In genomic region chr1:110272045-110272444, GRCh38 we compare ENCODE assay signal across 18 cellular contexts.
A peak's percentile ranks its signal among the peaks of the same experiment; 100 is the strongest.
DNase-seq lines count a peak whose midpoint lies in the region; ATAC-seq and TF ChIP-seq lines count a peak whose summit lies in the region.
"Had no signal": no experiment of that assay in that cellular context is flagged by ENCODE, and none has a peak within 500 bp of the region (broad histone marks: within the 10 kb centered on the region; RNA-seq: fewer than 3 reads in every experiment).

No MANE protein-coding gene starts in this region.

- DNase-seq in Caco-2, result peak; percentile 61 to 69
- no peak for DNase-seq in WTC11 (ENCODE audit: low spot score)
- DNase-seq in iPS-NIHi11 (ENCODE audit: low spot score), result peak; percentile 35
- DNase-seq in neural progenitor cell (ENCODE audit: low spot score), result peak; percentile 13
- DNase-seq in psoas muscle, result no peak
- DNase-seq in anterior cingulate cortex (lab: John Stamatoyannopoulos, UW), result no peak
- no peak for DNase-seq in NCI-H748 (lab: John Stamatoyannopoulos, UW; ENCODE audit: unreplicated experiment)
- no peak for DNase-seq in Kasumi-1 (lab: John Stamatoyannopoulos, UW)
- DNase-seq: CD8-positive, alpha-beta memory T cell; DMS79 treated with DMSO at 0.1 percent for 48 hours; HFFc6; NCI-H1105 treated with DMSO at 0.1 percent for 48 hours; NCI-H1694; NCI-H748 treated with DMSO at 0.1 percent for 48 hours; NK-92 treated with Interleukin-12 subunit alpha and Interleukin-12 subunit beta, amount 100 ng/mL, for 24 hours; Peyer's patch had no signal

- intact Hi-C loops in Caco-2 (cut with micrococcal nuclease; ENCODE audit: unreplicated experiment), result no loop called here
- intact Hi-C loops in psoas muscle (cut with DNase I), result no loop called here

- POLR2A ChIA-PET in Caco-2 (lab: Charles Lee), result interaction anchor here (1.9 kb wide), 1 partner anchor 67 kb away, joined by 5 read pairs; the partner anchor contains the start of gene RBM15
- POLR2A ChIA-PET in WTC11 (lab: Charles Lee), result interaction anchor here (1.2 kb wide), 1 partner anchor 67 kb away, joined by 3 read pairs; no protein-coding TSS in a partner anchor

- no TSS peak for BruUV-seq in Caco-2 (replicated peaks; lab: Mats Ljungman, UMichigan)

- H3K36me3 ChIP-seq in Caco-2 (ENCODE audit: control insufficient read depth, insufficient read depth, low read length) (no peaks in the 10 kb centered on the region), neural progenitor cell (no peaks in the 10 kb centered on the region), psoas muscle (ENCODE audit: insufficient read depth in 1 of 2, low read depth in 1 of 2) (no peaks in the 10 kb centered on the region)
- H3K36me3 ChIP-seq: BLaER1 treated with 17β-estradiol and CSF1 and Interleukin-3, amounts not matched to agents 10 nM and 100 nM; Peyer's patch had no signal

- H3K27me3 Mint-ChIP-seq in Caco-2 (ENCODE audit: insufficient read depth, unreplicated experiment), result no peaks in the 10 kb centered on the region
- peaks cover 10% of the 10 kb centered on the region for H3K27me3 Mint-ChIP-seq in WTC11 (ENCODE audit: low read depth)
- H3K27me3 Mint-ChIP-seq in neural progenitor cell (ENCODE audit: insufficient read depth, low read depth), result no peaks in the 10 kb centered on the region

- no peaks in the 10 kb centered on the region for H3K36me3 Mint-ChIP-seq in Caco-2 (ENCODE audit: insufficient read depth, unreplicated experiment)
- H3K36me3 Mint-ChIP-seq in WTC11, result no peaks in the 10 kb centered on the region
- H3K36me3 Mint-ChIP-seq in neural progenitor cell, result no peaks in the 10 kb centered on the region

- peaks cover 20% of the 10 kb centered on the region for H3K4me1 Mint-ChIP-seq in Caco-2 (ENCODE audit: low read depth, unreplicated experiment)
- peaks cover 5% of the 10 kb centered on the region; the same call in 1 of the 2 replicates for H3K4me1 Mint-ChIP-seq in WTC11
- H3K4me1 Mint-ChIP-seq in neural progenitor cell, result peaks cover 12% of the 10 kb centered on the region
- H3K4me1 Mint-ChIP-seq: CD8-positive, alpha-beta memory T cell had no signal

- H4K20me1 ChIP-seq in neural progenitor cell (ENCODE audit: low read depth), result no peaks in the 10 kb centered on the region
- H4K20me1 ChIP-seq: BLaER1 treated with 17β-estradiol and CSF1 and Interleukin-3, amounts not matched to agents 10 nM and 100 nM had no signal

- no peak for TF ChIP-seq CTCF in Caco-2 (IDR thresholded peaks at IDR 0.05; ENCODE audit: insufficient read depth in 1 of 2, low read depth in 1 of 2, low read length in 1 of 2, severe bottlenecking in 1 of 2, unreplicated experiment in 1 of 2)
- TF ChIP-seq CTCF in WTC11 (IDR thresholded peaks at IDR 0.05), result no peak
- TF ChIP-seq CTCF in neural progenitor cell (IDR thresholded peaks at IDR 0.05), result no peak
- TF ChIP-seq CTCF in psoas muscle (IDR thresholded peaks at IDR 0.05), result no peak

- H3K79me2 ChIP-seq in neural progenitor cell (ENCODE audit: low read depth), result no peaks in the 10 kb centered on the region

- H3K9ac ChIP-seq in neural progenitor cell, result no peak overlapping the region
- H3K9ac ChIP-seq: BLaER1 treated with 17β-estradiol and CSF1 and Interleukin-3, amounts not matched to agents 10 nM and 100 nM had no signal

- ATAC-seq in WTC11 (peak; percentile 57), psoas muscle (no peak)

- H3K27ac Mint-ChIP-seq in Caco-2 (ENCODE audit: unreplicated experiment), result peak overlapping the region; percentile 58
- H3K27ac Mint-ChIP-seq in WTC11, result 0 out of 2 replicates have a peak overlapping the region, but pooled peaks have one; percentile 47
- H3K27ac Mint-ChIP-seq in neural progenitor cell, result no peak overlapping the region
- H3K27ac Mint-ChIP-seq: HFFc6 had no signal

- peaks cover 8% of the 10 kb centered on the region for H3K9me3 Mint-ChIP-seq in Caco-2 (ENCODE audit: unreplicated experiment)
- H3K9me3 Mint-ChIP-seq in WTC11, result peaks cover 4% of the 10 kb centered on the region; the same call in 1 of the 2 replicates
- peaks cover 3% of the 10 kb centered on the region for H3K9me3 Mint-ChIP-seq in neural progenitor cell
- H3K9me3 Mint-ChIP-seq: CD8-positive, alpha-beta memory T cell had no signal

- H3K4me3 ChIP-seq in Caco-2 (ENCODE audit: low read depth, low read length), result no peak overlapping the region
- no peak overlapping the region for H3K4me3 ChIP-seq in neural progenitor cell
- H3K4me3 ChIP-seq in psoas muscle, result no peak overlapping the region
- H3K4me3 ChIP-seq: BLaER1 treated with 17β-estradiol and CSF1 and Interleukin-3, amounts not matched to agents 10 nM and 100 nM; Peyer's patch had no signal

- H3K4me3 Mint-ChIP-seq in Caco-2 (ENCODE audit: unreplicated experiment), result peak overlapping the region; percentile 28
- no peak overlapping the region for H3K4me3 Mint-ChIP-seq in WTC11
- H3K4me3 Mint-ChIP-seq in neural progenitor cell, result no peak overlapping the region
- H3K4me3 Mint-ChIP-seq: CD8-positive, alpha-beta memory T cell; HFFc6 had no signal

- peaks cover 11% of the 10 kb centered on the region for H3F3A ChIP-seq in neural progenitor cell (ENCODE audit: low read depth)

- H3K9me3 ChIP-seq in Caco-2 (no peaks in the 10 kb centered on the region), neural progenitor cell (ENCODE audit: low read depth) (no peaks in the 10 kb centered on the region), psoas muscle (no peaks in the 10 kb centered on the region)
- H3K9me3 ChIP-seq: Peyer's patch had no signal

- H2AFZ ChIP-seq in neural progenitor cell (replicated peaks), result no peak overlapping the region

- peaks cover 11% of the 10 kb centered on the region for H3K4me1 ChIP-seq in Caco-2
- H3K4me1 ChIP-seq in neural progenitor cell, result peaks cover 5% of the 10 kb centered on the region
- no peaks in the 10 kb centered on the region for H3K4me1 ChIP-seq in psoas muscle
- H3K4me1 ChIP-seq: Peyer's patch had no signal

- no peaks in the 10 kb centered on the region for H3K27me3 ChIP-seq in Caco-2 (replicated peaks; ENCODE audit: control insufficient read depth, insufficient read depth, low read length)
- H3K27me3 ChIP-seq in neural progenitor cell, result no peaks in the 10 kb centered on the region
- H3K27me3 ChIP-seq in psoas muscle (ENCODE audit: insufficient read depth in 3 of 3, low read length in 2 of 3), result peaks cover 0 to 3% (median 0%) of the 10 kb centered on the region in 3 donors
- H3K27me3 ChIP-seq: BLaER1 treated with 17β-estradiol and CSF1 and Interleukin-3, amounts not matched to agents 10 nM and 100 nM; Peyer's patch had no signal

- H3K27ac ChIP-seq in neural progenitor cell (no peak overlapping the region), psoas muscle (no peak overlapping the region)
- H3K27ac ChIP-seq: BLaER1 treated with 17β-estradiol and CSF1 and Interleukin-3, amounts not matched to agents 10 nM and 100 nM; HL-60; Peyer's patch had no signal

- CTCF ChIA-PET in Caco-2 (lab: Charles Lee), result interaction anchor here (0.7 to 1.0 kb wide), 2 partner anchors 40 to 65 kb away, joined by 5 to 6 read pairs; no protein-coding TSS in a partner anchor
- CTCF ChIA-PET in WTC11 (lab: Charles Lee), result interaction anchor here (1.0 to 2.0 kb wide), 6 partner anchors 8 to 224 kb away, joined by 3 to 6 read pairs (median 4); partner anchors contain the start of gene RBM15

- no peak overlapping the region for H3K4me2 ChIP-seq in neural progenitor cell
- H3K4me2 ChIP-seq: BLaER1 treated with 17β-estradiol and CSF1 and Interleukin-3, amounts not matched to agents 10 nM and 100 nM had no signal

TF ChIP-seq in WTC11, 78 proteins besides CTCF, POLR2A, EP300 and RAD21:
- no peak for TF ChIP-seq PRDM15 (CRISPR knock-in tag; IDR thresholded peaks at IDR 0.05)
- TF ChIP-seq GABPB1 (CRISPR knock-in tag; IDR thresholded peaks at IDR 0.05), result no peak

Comparison
In these comparisons a context has a peak if more than half of its experiments do, and no peak if none do; other contexts are left out.
1. DNase-seq: peak in Caco-2 (2 of 2), iPS-NIHi11 (single experiment) and neural progenitor cell (single experiment); none in WTC11 (single experiment), psoas muscle (0 of 2), anterior cingulate cortex (0 of 58), NCI-H748 (single experiment) and Kasumi-1 (0 of 2).